In the genomic region with DNA sequence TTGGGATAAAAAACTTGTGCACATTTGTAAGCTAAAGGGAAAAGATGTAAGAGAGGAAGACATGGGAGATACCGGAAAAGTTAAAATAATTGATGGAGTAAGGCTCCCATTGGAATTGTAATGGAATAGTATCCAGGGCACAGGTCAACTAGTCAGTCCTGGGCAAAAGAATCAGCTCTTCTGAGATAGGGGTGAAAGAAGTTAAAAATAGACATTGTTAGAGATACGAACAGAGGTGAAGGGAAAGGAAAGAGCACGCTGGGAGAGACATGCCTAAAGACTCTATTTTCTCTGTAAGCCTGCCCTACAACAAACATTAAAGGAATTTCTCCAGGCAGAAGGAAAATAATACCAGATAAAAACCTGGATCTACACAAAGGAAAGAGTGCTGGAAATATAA, we compare ENCODE assay signal across 32 cellular contexts.
"Had no signal": no experiment of that assay in that cellular context is flagged by ENCODE, and none has a peak within 500 bp of the region (broad histone marks: within the 10 kb centered on the region; RNA-seq: fewer than 3 reads in every experiment).

No MANE protein-coding gene starts in this region.

- ATAC-seq: activated CD8-positive, alpha-beta T cell treated with anti-CD3 and anti-CD28 coated beads for 36 hours; activated T-cell treated with anti-CD3 and anti-CD28 coated beads, Interleukin-2, amount 50 U/mL, for 72 hours; activated T-helper 17 cell treated with anti-CD3 and anti-CD28 coated beads, Interleukin-2, amount 50 U/mL, for 72 hours; K562; PC-3 had no signal

- H3K4me1 ChIP-seq: Peyer's patch had no signal

- H3K27me3 ChIP-seq: Peyer's patch had no signal

- H3K36me3 ChIP-seq: WERI-Rb-1 had no signal

- H3K9me3 ChIP-seq: Peyer's patch had no signal

- H3K4me3 ChIP-seq: K562, Peyer's patch had no signal

- FAIRE-seq: K562 had no signal

- H3K27ac ChIP-seq: Peyer's patch, WERI-Rb-1 had no signal

- DNase-seq: activated CD4-positive, alpha-beta T cell treated with anti-CD3 and anti-CD28 coated beads for 1 hour; activated CD4-positive, alpha-beta T cell treated with anti-CD3 and anti-CD28 coated beads for 48 hours; activated CD4-positive, alpha-beta T cell treated with anti-CD3 and anti-CD28 coated beads, Interleukin-2, amount 50 U/mL, for 4 hours; activated CD4-positive, CD25-positive, alpha-beta regulatory T cell; activated CD8-positive, alpha-beta T cell treated with anti-CD3 and anti-CD28 coated beads for 36 hours; activated effector memory CD4-positive, alpha-beta T cell treated with anti-CD3 and anti-CD28 coated beads, Interleukin-2, amount 50 U/mL, for 16 hours; activated naive CD4-positive, alpha-beta T cell; activated naive CD4-positive, alpha-beta T cell treated with anti-CD3 and anti-CD28 coated beads, Interleukin-2, amount 50 U/mL, for 16 hours; activated naive CD8-positive, alpha-beta T cell treated with anti-CD3 and anti-CD28 coated beads for 36 hours; activated T-cell treated with anti-CD3 and anti-CD28 coated beads, Interleukin-2, amount 50 U/mL, for 1 hour; activated T-cell treated with anti-CD3 and anti-CD28 coated beads, Interleukin-2, amount 50 U/mL, for 72 hours; amniotic stem cell; aorta; caudate nucleus; NCI-H1105 treated with DMSO at 0.1 percent for 48 hours; NCI-H1436; NCI-H1694; NCI-H1930; NCI-H2081 treated with DMSO at 0.1 percent for 48 hours; NCI-H345; NCI-H524 treated with DMSO at 0.1 percent for 48 hours; NK-92 treated with Interleukin-12 subunit alpha and Interleukin-12 subunit beta, amount 100 ng/mL, for 24 hours; PC-3; Peyer's patch; RPMI8226; SW 1271; T-helper 1 cell; T-helper 2 cell; T1000; WERI-Rb-1 had no signal
